In the genomic region with DNA sequence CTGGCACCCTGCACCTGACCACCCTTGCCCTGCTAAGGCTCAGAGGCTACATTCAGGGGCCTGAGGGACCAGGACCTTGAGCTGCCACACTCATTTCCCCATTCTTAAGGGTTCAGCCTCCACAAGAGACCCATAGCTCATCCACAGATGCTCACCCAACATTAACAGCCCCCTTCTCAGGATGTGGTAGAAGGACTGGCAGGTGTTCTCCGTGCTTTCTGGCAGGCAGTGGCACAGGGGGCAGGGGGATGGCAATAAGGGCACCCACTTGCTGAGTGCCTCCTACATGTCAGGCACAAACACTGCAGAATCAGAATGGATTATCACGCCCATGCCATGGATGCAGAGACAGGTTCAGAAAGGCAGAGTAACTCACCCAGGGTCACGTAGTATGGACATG, we compare ENCODE assay signal across 21 cellular contexts. TPM values are rescaled to one million over a fixed set of nuclear protein-coding genes. Genes with fewer than 3 reads are reported as not detected.
A peak's percentile ranks its signal among the peaks of the same experiment; 100 is the strongest.
DNase-seq lines count a peak whose midpoint lies in the region; ATAC-seq and TF ChIP-seq lines count a peak whose summit lies in the region.
"Had no signal": no experiment of that assay in that cellular context is flagged by ENCODE, and none has a peak within 500 bp of the region (broad histone marks: within the 10 kb centered on the region; RNA-seq: fewer than 3 reads in every experiment).

No MANE protein-coding gene starts in this region.

- H3K27me3 ChIP-seq in CD4-positive, CD25-positive, alpha-beta regulatory T cell (ENCODE audit: control insufficient read depth, insufficient read depth, low read length): no peaks in the 10 kb centered on the region
- H3K27me3 ChIP-seq in neutrophil: no peaks in the 10 kb centered on the region
- H3K27me3 ChIP-seq: body of pancreas, spleen, transverse colon had no signal

- peaks cover 94% of the 10 kb centered on the region for H3K4me1 ChIP-seq in CD4-positive, CD25-positive, alpha-beta regulatory T cell (ENCODE audit: control insufficient read depth, insufficient read depth, low read length, poor library complexity, severe bottlenecking)
- peaks cover 97 to 100% of the 10 kb centered on the region in 2 experiments for H3K4me1 ChIP-seq in neutrophil (ENCODE audit: control insufficient read depth in 1 of 2, insufficient read depth in 1 of 2, low read depth in 1 of 2, low read length in 1 of 2)

- H3K4me3 ChIP-seq in CD4-positive, CD25-positive, alpha-beta regulatory T cell (ENCODE audit: low read depth, low read length): no peak overlapping the region
- H3K4me3 ChIP-seq in neutrophil (ENCODE audit: low read depth in 1 of 2, low read length in 1 of 2): no peak overlapping the region
- H3K4me3 ChIP-seq: body of pancreas, SK-N-MC, spleen, transverse colon had no signal

- no peak for ATAC-seq in activated CD8-positive, alpha-beta memory T cell treated with anti-CD3 and anti-CD28 coated beads, Interleukin-2, amount 10 ng/mL, durations not matched to agents 7 days and 5 days
- no peak for ATAC-seq in CD4-positive, CD25-positive, alpha-beta regulatory T cell (ENCODE audit: low read depth in 2 of 2)
- ATAC-seq in HG02759 (IDR thresholded peaks at IDR 0.05; ENCODE audit: unreplicated experiment) (no peak), GM19324 (IDR thresholded peaks at IDR 0.05; ENCODE audit: low FRiP score, unreplicated experiment) (no peak)
- ATAC-seq: body of pancreas; stimulated activated memory B cell treated with anti-CD40 and anti-IgM and Interleukin-4, amounts not matched to agents 10 μg/mL and 1 μg/mL and 100 μg/mL, for 72 hours had no signal

- TF ChIP-seq CTCF in neutrophil (IDR thresholded peaks at IDR 0.05): no peak

- CTCF ChIA-PET in activated CD8-positive, alpha-beta memory T cell treated with anti-CD3 and anti-CD28 coated beads, Interleukin-2, amount 10 ng/mL, durations not matched to agents 7 days and 5 days (lab: Charles Lee): interaction anchor here (1.3 to 2.5 kb wide), 2 partner anchors 11 to 27 kb away, joined by 5 to 8 read pairs; no protein-coding TSS in a partner anchor

- intact Hi-C loops in activated T-helper 1 cell treated with anti-CD3 and anti-CD28 coated beads, Interleukin-12 subunit alpha, Interleukin-12 subunit beta, Interleukin-2, Interleukin-4 antibody, amounts not matched to agents 30 ng/mL and 10 ng/mL and 1 ng/mL, durations not matched to agents 14 hours and 24 hours and 36 hours (cut with micrococcal nuclease): no loop called here

- peaks cover 11% of the 10 kb centered on the region for H3K36me3 ChIP-seq in CD4-positive, CD25-positive, alpha-beta regulatory T cell (ENCODE audit: control insufficient read depth, insufficient read depth, low read length)
- peaks cover 16% of the 10 kb centered on the region for H3K36me3 ChIP-seq in neutrophil
- H3K36me3 ChIP-seq: transverse colon had no signal

- no peak for DNase-seq in activated CD8-positive, alpha-beta memory T cell treated with anti-CD3 and anti-CD28 coated beads, Interleukin-2, amount 10 ng/mL, durations not matched to agents 7 days and 5 days
- DNase-seq in activated CD8-positive, alpha-beta memory T cell treated with anti-CD3 and anti-CD28 coated beads for 24 hours: no peak
- peak in 1 of 3 donors; percentile 12 for DNase-seq in CD4-positive, CD25-positive, alpha-beta regulatory T cell
- DNase-seq in activated T-helper 1 cell treated with anti-CD3 and anti-CD28 coated beads, Interleukin-12 subunit alpha, Interleukin-12 subunit beta, Interleukin-2, Interleukin-4 antibody, amounts not matched to agents 30 ng/mL and 10 ng/mL and 1 ng/mL, durations not matched to agents 14 hours and 24 hours and 36 hours (ENCODE audit: low spot score): no peak
- no peak for DNase-seq in iPS-NIHi7 (ENCODE audit: extremely low spot score)
- DNase-seq: activated CD4-positive, alpha-beta T cell treated with anti-CD3 and anti-CD28 coated beads, Interleukin-2, amount 50 U/mL, for 4 hours; activated effector memory CD4-positive, alpha-beta T cell treated with anti-CD3 and anti-CD28 coated beads, Interleukin-2, amount 50 U/mL, for 16 hours; body of pancreas; Kasumi-1; mammary epithelial cell; naive B cell; NCI-H69; spleen; transverse colon had no signal

- no peaks in the 10 kb centered on the region for H3K27me3 Mint-ChIP-seq in activated CD8-positive, alpha-beta memory T cell treated with anti-CD3 and anti-CD28 coated beads, Interleukin-2, amount 10 ng/mL, durations not matched to agents 7 days and 5 days
- no peaks in the 10 kb centered on the region for H3K27me3 Mint-ChIP-seq in CD4-positive, CD25-positive, alpha-beta regulatory T cell
- H3K27me3 Mint-ChIP-seq in activated T-helper 1 cell treated with anti-CD3 and anti-CD28 coated beads, Interleukin-12 subunit alpha, Interleukin-12 subunit beta, Interleukin-2, Interleukin-4 antibody, amounts not matched to agents 30 ng/mL and 10 ng/mL and 1 ng/mL, durations not matched to agents 14 hours and 24 hours and 36 hours (ENCODE audit: insufficient read depth): peaks cover 1% of the 10 kb centered on the region
- H3K27me3 Mint-ChIP-seq: naive B cell; progenitor cell of endocrine pancreas; stimulated activated memory B cell treated with anti-CD40 and anti-IgM and Interleukin-4, amounts not matched to agents 10 μg/mL and 1 μg/mL and 100 μg/mL, for 72 hours had no signal

- H3K27ac ChIP-seq in CD4-positive, CD25-positive, alpha-beta regulatory T cell (ENCODE audit: insufficient read depth, low read length, poor library complexity, severe bottlenecking): no peak overlapping the region
- H3K27ac ChIP-seq in neutrophil: peak overlapping the region; percentile 99
- H3K27ac ChIP-seq: body of pancreas, SK-N-MC, transverse colon had no signal

- peak overlapping the region; percentile 70 for H3K27ac Mint-ChIP-seq in activated CD8-positive, alpha-beta memory T cell treated with anti-CD3 and anti-CD28 coated beads, Interleukin-2, amount 10 ng/mL, durations not matched to agents 7 days and 5 days
- peak overlapping the region in 2 of 3 donors; percentile 71 to 84 for H3K27ac Mint-ChIP-seq in CD4-positive, CD25-positive, alpha-beta regulatory T cell
- H3K27ac Mint-ChIP-seq in activated T-helper 1 cell treated with anti-CD3 and anti-CD28 coated beads, Interleukin-12 subunit alpha, Interleukin-12 subunit beta, Interleukin-2, Interleukin-4 antibody, amounts not matched to agents 30 ng/mL and 10 ng/mL and 1 ng/mL, durations not matched to agents 14 hours and 24 hours and 36 hours: peak overlapping the region; percentile 29
- H3K27ac Mint-ChIP-seq: progenitor cell of endocrine pancreas had no signal

- peaks cover 30% of the 10 kb centered on the region for H3K36me3 Mint-ChIP-seq in activated CD8-positive, alpha-beta memory T cell treated with anti-CD3 and anti-CD28 coated beads, Interleukin-2, amount 10 ng/mL, durations not matched to agents 7 days and 5 days
- H3K36me3 Mint-ChIP-seq in CD4-positive, CD25-positive, alpha-beta regulatory T cell: peaks cover 22% of the 10 kb centered on the region
- peaks cover 45% of the 10 kb centered on the region for H3K36me3 Mint-ChIP-seq in activated T-helper 1 cell treated with anti-CD3 and anti-CD28 coated beads, Interleukin-12 subunit alpha, Interleukin-12 subunit beta, Interleukin-2, Interleukin-4 antibody, amounts not matched to agents 30 ng/mL and 10 ng/mL and 1 ng/mL, durations not matched to agents 14 hours and 24 hours and 36 hours (ENCODE audit: low read depth)
- H3K36me3 Mint-ChIP-seq: naive B cell had no signal

- H3K9me3 ChIP-seq in CD4-positive, CD25-positive, alpha-beta regulatory T cell (ENCODE audit: control insufficient read depth in 2 of 2, low read length in 2 of 2): no peaks in the 10 kb centered on the region
- H3K9me3 ChIP-seq in neutrophil: no peaks in the 10 kb centered on the region
- H3K9me3 ChIP-seq: body of pancreas, spleen, transverse colon had no signal

- no peak overlapping the region for H3K4me3 Mint-ChIP-seq in activated CD8-positive, alpha-beta memory T cell treated with anti-CD3 and anti-CD28 coated beads, Interleukin-2, amount 10 ng/mL, durations not matched to agents 7 days and 5 days
- H3K4me3 Mint-ChIP-seq in CD4-positive, CD25-positive, alpha-beta regulatory T cell: peak overlapping the region in 3 of 4 donors; percentile 48
- no peak overlapping the region for H3K4me3 Mint-ChIP-seq in activated T-helper 1 cell treated with anti-CD3 and anti-CD28 coated beads, Interleukin-12 subunit alpha, Interleukin-12 subunit beta, Interleukin-2, Interleukin-4 antibody, amounts not matched to agents 30 ng/mL and 10 ng/mL and 1 ng/mL, durations not matched to agents 14 hours and 24 hours and 36 hours
- H3K4me3 Mint-ChIP-seq: naive B cell; stimulated activated memory B cell treated with anti-CD40 and anti-IgM and Interleukin-4, amounts not matched to agents 10 μg/mL and 1 μg/mL and 100 μg/mL, for 72 hours had no signal

- peaks cover 90% of the 10 kb centered on the region for H3K4me1 Mint-ChIP-seq in activated CD8-positive, alpha-beta memory T cell treated with anti-CD3 and anti-CD28 coated beads, Interleukin-2, amount 10 ng/mL, durations not matched to agents 7 days and 5 days
- peaks cover 15 to 96% (median 70%) of the 10 kb centered on the region in 4 donors for H3K4me1 Mint-ChIP-seq in CD4-positive, CD25-positive, alpha-beta regulatory T cell
- peaks cover 92% of the 10 kb centered on the region for H3K4me1 Mint-ChIP-seq in activated T-helper 1 cell treated with anti-CD3 and anti-CD28 coated beads, Interleukin-12 subunit alpha, Interleukin-12 subunit beta, Interleukin-2, Interleukin-4 antibody, amounts not matched to agents 30 ng/mL and 10 ng/mL and 1 ng/mL, durations not matched to agents 14 hours and 24 hours and 36 hours (ENCODE audit: low read depth)

- no peaks in the 10 kb centered on the region for H3K9me3 Mint-ChIP-seq in activated CD8-positive, alpha-beta memory T cell treated with anti-CD3 and anti-CD28 coated beads, Interleukin-2, amount 10 ng/mL, durations not matched to agents 7 days and 5 days (ENCODE audit: low read depth)
- H3K9me3 Mint-ChIP-seq in CD4-positive, CD25-positive, alpha-beta regulatory T cell: no peaks in the 10 kb centered on the region
- H3K9me3 Mint-ChIP-seq in activated T-helper 1 cell treated with anti-CD3 and anti-CD28 coated beads, Interleukin-12 subunit alpha, Interleukin-12 subunit beta, Interleukin-2, Interleukin-4 antibody, amounts not matched to agents 30 ng/mL and 10 ng/mL and 1 ng/mL, durations not matched to agents 14 hours and 24 hours and 36 hours: no peaks in the 10 kb centered on the region
- H3K9me3 Mint-ChIP-seq: naive B cell; stimulated activated memory B cell treated with anti-CD40 and anti-IgM and Interleukin-4, amounts not matched to agents 10 μg/mL and 1 μg/mL and 100 μg/mL, for 72 hours had no signal

RNA-seq across cellular contexts. Expression of gene MAPKAPK3, which starts 9.5 kb away (rescaled TPM):
- total RNA-seq in activated CD8-positive, alpha-beta memory T cell treated with anti-CD3 and anti-CD28 coated beads, Interleukin-2, amount 10 ng/mL, durations not matched to agents 7 days and 5 days: 100 to 1,000 TPM; 156 to 175 TPM
- 42.9 TPM for total RNA-seq in CD4-positive, CD25-positive, alpha-beta regulatory T cell
- 10 to 100 TPM; 47.0 to 52.9 (median 49.5) TPM for polyA plus RNA-seq in CD4-positive, CD25-positive, alpha-beta regulatory T cell
- total RNA-seq in activated T-helper 1 cell treated with anti-CD3 and anti-CD28 coated beads, Interleukin-12 subunit alpha, Interleukin-12 subunit beta, Interleukin-2, Interleukin-4 antibody, amounts not matched to agents 30 ng/mL and 10 ng/mL and 1 ng/mL, durations not matched to agents 14 hours and 24 hours and 36 hours: 191 and 201 TPM in 2 replicates

RNA-seq across cellular contexts. Expression of gene CISH, which starts 14.8 kb away (rescaled TPM):
- 100 to 1,000 TPM; 266 to 369 TPM for total RNA-seq in activated CD8-positive, alpha-beta memory T cell treated with anti-CD3 and anti-CD28 coated beads, Interleukin-2, amount 10 ng/mL, durations not matched to agents 7 days and 5 days
- total RNA-seq in CD4-positive, CD25-positive, alpha-beta regulatory T cell: 23.4 TPM
- polyA plus RNA-seq in CD4-positive, CD25-positive, alpha-beta regulatory T cell: 10 to 100 TPM; 40.5 to 66.7 (median 58.5) TPM
- total RNA-seq in activated T-helper 1 cell treated with anti-CD3 and anti-CD28 coated beads, Interleukin-12 subunit alpha, Interleukin-12 subunit beta, Interleukin-2, Interleukin-4 antibody, amounts not matched to agents 30 ng/mL and 10 ng/mL and 1 ng/mL, durations not matched to agents 14 hours and 24 hours and 36 hours: 334 and 341 TPM in 2 replicates
- total RNA-seq: OCI-LY7 had no signal

RNA-seq across cellular contexts. Expression of gene DOCK3, which starts 48.3 kb away (rescaled TPM):
- 1 to 10 TPM; 3.4 to 4.1 TPM for total RNA-seq in activated CD8-positive, alpha-beta memory T cell treated with anti-CD3 and anti-CD28 coated beads, Interleukin-2, amount 10 ng/mL, durations not matched to agents 7 days and 5 days
- total RNA-seq in CD4-positive, CD25-positive, alpha-beta regulatory T cell: 0.35 TPM
- polyA plus RNA-seq in CD4-positive, CD25-positive, alpha-beta regulatory T cell: under 1 TPM; 0.03 to 0.09 (median 0.07) TPM
- 1.5 and 1.6 TPM in 2 replicates for total RNA-seq in activated T-helper 1 cell treated with anti-CD3 and anti-CD28 coated beads, Interleukin-12 subunit alpha, Interleukin-12 subunit beta, Interleukin-2, Interleukin-4 antibody, amounts not matched to agents 30 ng/mL and 10 ng/mL and 1 ng/mL, durations not matched to agents 14 hours and 24 hours and 36 hours
- total RNA-seq: OCI-LY7 had no signal

RNA-seq across cellular contexts. Expression of gene HEMK1, which starts 57.1 kb away (rescaled TPM):
- total RNA-seq in activated CD8-positive, alpha-beta memory T cell treated with anti-CD3 and anti-CD28 coated beads, Interleukin-2, amount 10 ng/mL, durations not matched to agents 7 days and 5 days: 10 to 100 TPM; 49.9 to 61.3 TPM
- 21.1 TPM for total RNA-seq in CD4-positive, CD25-positive, alpha-beta regulatory T cell
- polyA plus RNA-seq in CD4-positive, CD25-positive, alpha-beta regulatory T cell: 10 to 100 TPM; 18.5 to 24.9 (median 23.1) TPM
- total RNA-seq in activated T-helper 1 cell treated with anti-CD3 and anti-CD28 coated beads, Interleukin-12 subunit alpha, Interleukin-12 subunit beta, Interleukin-2, Interleukin-4 antibody, amounts not matched to agents 30 ng/mL and 10 ng/mL and 1 ng/mL, durations not matched to agents 14 hours and 24 hours and 36 hours: 54.1 and 58.0 TPM in 2 replicates

RNA-seq across cellular contexts. Expression of gene C3orf18, which starts 58.9 kb away (rescaled TPM):
- 10 to 100 TPM; 15.6 to 17.8 TPM for total RNA-seq in activated CD8-positive, alpha-beta memory T cell treated with anti-CD3 and anti-CD28 coated beads, Interleukin-2, amount 10 ng/mL, durations not matched to agents 7 days and 5 days
- 8.7 TPM for total RNA-seq in CD4-positive, CD25-positive, alpha-beta regulatory T cell
- 10 to 100 TPM in 2 of 4 donors, 1 to 10 TPM in 2; 7.4 to 11.9 (median 10.6) TPM for polyA plus RNA-seq in CD4-positive, CD25-positive, alpha-beta regulatory T cell
- total RNA-seq in activated T-helper 1 cell treated with anti-CD3 and anti-CD28 coated beads, Interleukin-12 subunit alpha, Interleukin-12 subunit beta, Interleukin-2, Interleukin-4 antibody, amounts not matched to agents 30 ng/mL and 10 ng/mL and 1 ng/mL, durations not matched to agents 14 hours and 24 hours and 36 hours: 21.5 and 21.9 TPM in 2 replicates

Comparison
In these comparisons a context has a peak if more than half of its experiments do, and no peak if none do; other contexts are left out.
1. H3K4me3 Mint-ChIP-seq: peak in CD4-positive, CD25-positive, alpha-beta regulatory T cell (3 of 4); none in activated CD8-positive, alpha-beta memory T cell treated with anti-CD3 and anti-CD28 coated beads, Interleukin-2, amount 10 ng/mL, durations not matched to agents 7 days and 5 days (single experiment) and activated T-helper 1 cell treated with anti-CD3 and anti-CD28 coated beads, Interleukin-12 subunit alpha, Interleukin-12 subunit beta, Interleukin-2, Interleukin-4 antibody, amounts not matched to agents 30 ng/mL and 10 ng/mL and 1 ng/mL, durations not matched to agents 14 hours and 24 hours and 36 hours (single experiment).
2. RNA of gene CISH, which starts 14.8 kb away (total RNA-seq): 266 to 369 TPM in activated CD8-positive, alpha-beta memory T cell treated with anti-CD3 and anti-CD28 coated beads, Interleukin-2, amount 10 ng/mL, durations not matched to agents 7 days and 5 days and 334 to 341 TPM in activated T-helper 1 cell treated with anti-CD3 and anti-CD28 coated beads, Interleukin-12 subunit alpha, Interleukin-12 subunit beta, Interleukin-2, Interleukin-4 antibody, amounts not matched to agents 30 ng/mL and 10 ng/mL and 1 ng/mL, durations not matched to agents 14 hours and 24 hours and 36 hours; 23.4 TPM in CD4-positive, CD25-positive, alpha-beta regulatory T cell (single experiment); every median in the first group is over 10 times any median in the second.
3. Peak in every context shown above with its lines, with median percentiles within 50 percentile points of each other: H3K27ac Mint-ChIP-seq.